Comparison of ENCODE assay signal across 8 cellular contexts in genomic region chr16:86555763-86556130, GRCh38. TPM values are rescaled to one million over a fixed set of nuclear protein-coding genes. Genes with fewer than 3 reads are reported as not detected.
DNase-seq lines count a peak whose midpoint lies in the region; ATAC-seq and TF ChIP-seq lines count a peak whose summit lies in the region.

No MANE protein-coding gene starts in this region.

- peaks cover 4% of the 10 kb centered on the region for H3K27me3 Mint-ChIP-seq in activated CD8-positive, alpha-beta memory T cell treated with anti-CD3 and anti-CD28 coated beads, Interleukin-2, amount 10 ng/mL, durations not matched to agents 7 days and 5 days
- peaks cover 7% of the 10 kb centered on the region for H3K27me3 Mint-ChIP-seq in activated naive CD8-positive, alpha-beta T cell treated with anti-CD3 and anti-CD28 coated beads, Interleukin-2, amount 50 U/mL, for 24 hours

- H3K36me3 Mint-ChIP-seq in activated CD8-positive, alpha-beta memory T cell treated with anti-CD3 and anti-CD28 coated beads, Interleukin-2, amount 10 ng/mL, durations not matched to agents 7 days and 5 days, result peaks cover 7% of the 10 kb centered on the region
- H3K36me3 Mint-ChIP-seq in activated naive CD8-positive, alpha-beta T cell treated with anti-CD3 and anti-CD28 coated beads, Interleukin-2, amount 50 U/mL, for 24 hours (ENCODE audit: low read depth), result peaks cover 14% of the 10 kb centered on the region

- no peaks in the 10 kb centered on the region for H3K36me3 ChIP-seq in right lobe of liver
- H3K36me3 ChIP-seq in tibial nerve, result peaks cover 0 to 24% (median 0%) of the 10 kb centered on the region in 3 donors

- peaks cover 0 to 10% (median 4%) of the 10 kb centered on the region in 4 donors for H3K4me1 ChIP-seq in right lobe of liver
- peaks cover 0 to 31% (median 11%) of the 10 kb centered on the region in 4 donors for H3K4me1 ChIP-seq in tibial nerve

- H3K9me3 ChIP-seq in right lobe of liver (no peaks in the 10 kb centered on the region), tibial nerve (no peaks in the 10 kb centered on the region)

- H3K27me3 ChIP-seq in right lobe of liver (no peaks in the 10 kb centered on the region), tibial nerve (peaks cover 0 to 4% of the 10 kb centered on the region in 2 donors)

- intact Hi-C loops in right lobe of liver (cut with DNase I), result no loop called here

- H3K4me3 ChIP-seq in right lobe of liver, result peak overlapping the region; percentile 77 to 95 (median 88)
- peak overlapping the region; percentile 86 to 98 (median 95) for H3K4me3 ChIP-seq in tibial nerve

- TF ChIP-seq CTCF in right lobe of liver (IDR thresholded peaks at IDR 0.05) (no peak), tibial nerve (IDR thresholded peaks at IDR 0.05) (no peak)

- 32% methylated on average over 12 of the region's 16 CpGs for whole genome bisulfite sequencing in right lobe of liver (ENCODE audit: insufficient coverage, low coverage, low lambda C conversion rate, missing lambda C conversion rate)
- WGBS in tibial nerve, 2 donors, result 28 to 34% methylated on average over 16 of the region's 16 CpGs

- CTCF ChIA-PET in activated CD8-positive, alpha-beta memory T cell treated with anti-CD3 and anti-CD28 coated beads, Interleukin-2, amount 10 ng/mL, durations not matched to agents 7 days and 5 days (lab: Charles Lee), result interaction anchor here (1.0 kb wide), 1 partner anchor 9 kb away, joined by 3 read pairs; no protein-coding TSS in a partner anchor

- H3K9me3 Mint-ChIP-seq in activated CD8-positive, alpha-beta memory T cell treated with anti-CD3 and anti-CD28 coated beads, Interleukin-2, amount 10 ng/mL, durations not matched to agents 7 days and 5 days (ENCODE audit: low read depth), result no peaks in the 10 kb centered on the region
- no peaks in the 10 kb centered on the region for H3K9me3 Mint-ChIP-seq in activated naive CD8-positive, alpha-beta T cell treated with anti-CD3 and anti-CD28 coated beads, Interleukin-2, amount 50 U/mL, for 24 hours

- H3K4me3 Mint-ChIP-seq in activated CD8-positive, alpha-beta memory T cell treated with anti-CD3 and anti-CD28 coated beads, Interleukin-2, amount 10 ng/mL, durations not matched to agents 7 days and 5 days, result peak overlapping the region; percentile 84
- peak overlapping the region; percentile 93 for H3K4me3 Mint-ChIP-seq in activated naive CD8-positive, alpha-beta T cell treated with anti-CD3 and anti-CD28 coated beads, Interleukin-2, amount 50 U/mL, for 24 hours

- no peak for DNase-seq in activated CD8-positive, alpha-beta memory T cell treated with anti-CD3 and anti-CD28 coated beads, Interleukin-2, amount 10 ng/mL, durations not matched to agents 7 days and 5 days
- DNase-seq in activated CD8-positive, alpha-beta memory T cell treated with anti-CD3 and anti-CD28 coated beads for 24 hours, result no peak
- no peak for DNase-seq in activated naive CD8-positive, alpha-beta T cell treated with anti-CD3 and anti-CD28 coated beads, Interleukin-2, amount 50 U/mL, for 24 hours
- DNase-seq in right lobe of liver (no peak), tibial nerve (ENCODE audit: low spot score in 2 of 2) (no peak), foreskin melanocyte (no peak)
- no peak for DNase-seq in stimulated activated CD4-positive, alpha-beta T cell treated with anti-CD3 and anti-CD28 coated beads, Interleukin-4, amount 100 ng/mL, for 4 hours

- TF ChIP-seq POLR2A in right lobe of liver (IDR thresholded peaks at IDR 0.05) (no peak), tibial nerve (IDR thresholded peaks at IDR 0.05) (no peak)

- no peak for ATAC-seq in activated CD8-positive, alpha-beta memory T cell treated with anti-CD3 and anti-CD28 coated beads, Interleukin-2, amount 10 ng/mL, durations not matched to agents 7 days and 5 days
- no peak for ATAC-seq in activated naive CD8-positive, alpha-beta T cell treated with anti-CD3 and anti-CD28 coated beads, Interleukin-2, amount 50 U/mL, for 24 hours
- no peak for ATAC-seq in right lobe of liver
- no peak for ATAC-seq in GM21526 (IDR thresholded peaks at IDR 0.05; ENCODE audit: low FRiP score, unreplicated experiment)

- no peak for TF ChIP-seq EP300 in tibial nerve (IDR thresholded peaks at IDR 0.05)

- peaks cover 15% of the 10 kb centered on the region for H3K4me1 Mint-ChIP-seq in activated CD8-positive, alpha-beta memory T cell treated with anti-CD3 and anti-CD28 coated beads, Interleukin-2, amount 10 ng/mL, durations not matched to agents 7 days and 5 days
- H3K4me1 Mint-ChIP-seq in activated naive CD8-positive, alpha-beta T cell treated with anti-CD3 and anti-CD28 coated beads, Interleukin-2, amount 50 U/mL, for 24 hours, result peaks cover 25% of the 10 kb centered on the region

- peak overlapping the region; percentile 98 for H3K27ac Mint-ChIP-seq in activated CD8-positive, alpha-beta memory T cell treated with anti-CD3 and anti-CD28 coated beads, Interleukin-2, amount 10 ng/mL, durations not matched to agents 7 days and 5 days
- H3K27ac Mint-ChIP-seq in activated naive CD8-positive, alpha-beta T cell treated with anti-CD3 and anti-CD28 coated beads, Interleukin-2, amount 50 U/mL, for 24 hours, result peak overlapping the region; percentile 97

- H3K27ac ChIP-seq in right lobe of liver (no peak overlapping the region), tibial nerve (peak overlapping the region in 2 of 4 donors; percentile 93 to 95)

RNA-seq across cellular contexts. Expression of gene MTHFSD, which starts 0.7 kb away (rescaled TPM):
- 10 to 100 TPM; 23.2 to 25.3 TPM for total RNA-seq in activated CD8-positive, alpha-beta memory T cell treated with anti-CD3 and anti-CD28 coated beads, Interleukin-2, amount 10 ng/mL, durations not matched to agents 7 days and 5 days
- total RNA-seq in right lobe of liver (10 to 100 TPM in 2 of 6 experiments, 1 to 10 TPM in 4; 5.9 to 11.6 (median 9.0) TPM), tibial nerve (10 to 100 TPM; 22.7 to 40.8 (median 25.4) TPM)

RNA-seq across cellular contexts. Expression of gene FOXC2, which starts 10.9 kb away (rescaled TPM):
- total RNA-seq in activated CD8-positive, alpha-beta memory T cell treated with anti-CD3 and anti-CD28 coated beads, Interleukin-2, amount 10 ng/mL, durations not matched to agents 7 days and 5 days, result not detected
- total RNA-seq in right lobe of liver (under 1 TPM in 1 of 6 experiments, not detected in 5; 0.20 TPM), tibial nerve (10 to 100 TPM in 3 of 4 donors, 1 to 10 TPM in 1; 9.3 to 18.2 (median 14.1) TPM)

RNA-seq across cellular contexts. Expression of gene FOXL1, which starts 22.6 kb away (rescaled TPM):
- total RNA-seq in activated CD8-positive, alpha-beta memory T cell treated with anti-CD3 and anti-CD28 coated beads, Interleukin-2, amount 10 ng/mL, durations not matched to agents 7 days and 5 days, result not detected
- total RNA-seq in right lobe of liver (under 1 TPM in 4 of 6 experiments, not detected in 2; 0.15 to 0.74 (median 0.46) TPM), tibial nerve (10 to 100 TPM in 1 of 4 donors, 1 to 10 TPM in 3; 6.9 to 10.5 (median 8.1) TPM)

RNA-seq across cellular contexts. Expression of gene FOXF1, which starts 45.4 kb away (rescaled TPM):
- not detected for total RNA-seq in activated CD8-positive, alpha-beta memory T cell treated with anti-CD3 and anti-CD28 coated beads, Interleukin-2, amount 10 ng/mL, durations not matched to agents 7 days and 5 days
- total RNA-seq in right lobe of liver (1 to 10 TPM in 5 of 6 experiments, under 1 TPM in 1; 0.58 to 1.6 (median 1.2) TPM), tibial nerve (under 1 TPM in 1 of 4 donors, not detected in 3; 0.21 TPM)

Comparison
In these comparisons a context has a peak if more than half of its experiments do, and no peak if none do; other contexts are left out.
1. RNA of gene FOXC2, which starts 10.9 kb away (total RNA-seq): 9.3 to 18.2 TPM in tibial nerve; 0.20 TPM in right lobe of liver and not detected in activated CD8-positive, alpha-beta memory T cell treated with anti-CD3 and anti-CD28 coated beads, Interleukin-2, amount 10 ng/mL, durations not matched to agents 7 days and 5 days; every median in the first group is over 4 times any median in the second.
2. RNA of gene FOXL1, which starts 22.6 kb away (total RNA-seq): 6.9 to 10.5 TPM in tibial nerve; 0.15 to 0.74 TPM in right lobe of liver and not detected in activated CD8-positive, alpha-beta memory T cell treated with anti-CD3 and anti-CD28 coated beads, Interleukin-2, amount 10 ng/mL, durations not matched to agents 7 days and 5 days; every median in the first group is over 4 times any median in the second.